In genomic region chr1:17191990-17192242, GRCh38 we compare ENCODE assay signal across 1 cellular context.
TF ChIP-seq lines count a peak whose summit lies in the region.

No MANE protein-coding gene starts in this region.

TF ChIP-seq in IMR-90, 13 proteins besides CTCF, POLR2A, EP300 and RAD21:
- TF ChIP-seq MAFK (IDR thresholded peaks at IDR 0.05; ENCODE audit: low read depth, low read length), result no peak
- no peak for TF ChIP-seq RFX5 (IDR thresholded peaks at IDR 0.05; ENCODE audit: low read depth, low read length)
- TF ChIP-seq CEBPB (IDR thresholded peaks at IDR 0.05; ENCODE audit: low read depth, low read length), result no peak
- TF ChIP-seq FOS (IDR thresholded peaks at IDR 0.05; ENCODE audit: low read depth, low read length), result no peak
- no peak for TF ChIP-seq MAZ (IDR thresholded peaks at IDR 0.05; ENCODE audit: borderline replicate concordance, low read depth, low read length)
- no peak for TF ChIP-seq NFE2L2 (IDR thresholded peaks at IDR 0.05; ENCODE audit: low read depth, low read length)
- no peak for TF ChIP-seq BHLHE40 (IDR thresholded peaks at IDR 0.05; ENCODE audit: low read depth, low read length)
- no peak for TF ChIP-seq MXI1 (IDR thresholded peaks at IDR 0.05; ENCODE audit: borderline replicate concordance, low read depth, low read length)
- no peak for TF ChIP-seq RCOR1 (IDR thresholded peaks at IDR 0.05; ENCODE audit: insufficient replicate concordance, low read length)
